Comparison of ENCODE assay signal across 24 cellular contexts in genomic region chr3:179455954-179456353, GRCh38.
"Had no signal": no experiment of that assay in that cellular context is flagged by ENCODE, and none has a peak within 500 bp of the region (broad histone marks: within the 10 kb centered on the region; RNA-seq: fewer than 3 reads in every experiment).

No MANE protein-coding gene starts in this region.

- H2AFZ ChIP-seq: hepatocyte, parathyroid adenoma had no signal

- H3K27me3 ChIP-seq: gastroesophageal sphincter, testis, vagina had no signal

- ATAC-seq: activated CD4-positive, alpha-beta T cell treated with anti-CD3 and anti-CD28 coated beads for 36 hours; gastroesophageal sphincter; left colon; naive thymus-derived CD8-positive, alpha-beta T cell; right cardiac atrium had no signal

- H3K36me3 ChIP-seq: gastroesophageal sphincter, vagina had no signal

- H3K4me3 ChIP-seq: gastroesophageal sphincter, hepatocyte, testis, vagina had no signal

- H3K9ac ChIP-seq: parathyroid adenoma had no signal

- H3K4me2 ChIP-seq: hepatocyte had no signal

- H3K4me1 ChIP-seq: parathyroid adenoma had no signal

- H3K9me3 ChIP-seq: gastroesophageal sphincter, testis, vagina had no signal

- H3K27ac ChIP-seq: epithelial cell of prostate, hepatocyte, parathyroid adenoma, testis, vagina had no signal

- DNase-seq: activated CD4-positive, alpha-beta T cell treated with anti-CD3 and anti-CD28 coated beads for 36 hours; activated CD4-positive, alpha-beta T cell treated with anti-CD3 and anti-CD28 coated beads, Interleukin-2, amount 50 U/mL, for 48 hours; activated CD4-positive, CD25-positive, alpha-beta regulatory T cell; activated CD8-positive, alpha-beta memory T cell treated with anti-CD3 and anti-CD28 coated beads for 24 hours; activated gamma-delta T cell treated with Interleukin-2 at 50 U/mL for 16 hours; activated naive CD4-positive, alpha-beta T cell treated with anti-CD3 and anti-CD28 coated beads, Interleukin-2, amount 50 U/mL, for 16 hours; activated T-cell treated with anti-CD3 and anti-CD28 coated beads, Interleukin-2, amount 50 U/mL, for 1 hour; amygdala; dermis blood vessel endothelial cell; effector CD4-positive, alpha-beta T cell; kidney; left colon; midbrain; naive thymus-derived CD8-positive, alpha-beta T cell; nucleus accumbens; right cardiac atrium; stimulated activated CD4-positive, alpha-beta T cell treated with anti-CD3 and anti-CD28 coated beads, Interleukin-15, amount 100 ng/mL, for 24 hours; stimulated activated naive CD4-positive, alpha-beta T cell; testis had no signal

- H3K79me2 ChIP-seq: hepatocyte, parathyroid adenoma had no signal
